8 cellular contexts compared by ENCODE assay signal in the genomic region with DNA sequence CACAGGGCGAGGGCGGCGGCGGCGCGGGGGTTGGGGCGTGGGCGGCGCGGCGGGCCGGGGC. TPM values are rescaled to one million over a fixed set of nuclear protein-coding genes. Genes with fewer than 3 reads are reported as not detected.
DNase-seq lines count a peak whose midpoint lies in the region; ATAC-seq and TF ChIP-seq lines count a peak whose summit lies in the region.

RTN4R (minus strand) TSS at position 30 of the 61 bp plus-strand sequence. CDS start 226 bp downstream, outside the sequence.

- H3K4me3 ChIP-seq in heart right ventricle (peak within 1 kb of the TSS; percentile 38 to 71 (median 50)), mammary epithelial cell (replicated peaks in 1 of 3; ENCODE audit: insufficient read depth in 1 of 3, low read depth in 2 of 3, low read length in 3 of 3) (peak within 1 kb of the TSS; percentile 59 to 60 (median 60)), mucosa of rectum (ENCODE audit: low read length in 2 of 2) (peak within 1 kb of the TSS; percentile 44 to 55), vagina (peak within 1 kb of the TSS; percentile 48 to 68)

- H3K27me3 ChIP-seq in heart right ventricle (peaks cover 0 to 10% (median 0%) of the 10 kb centered on the region in 7 donors), mammary epithelial cell (ENCODE audit: insufficient read depth, low read length) (no peaks in the 10 kb centered on the region), mucosa of rectum (ENCODE audit: control insufficient read depth in 2 of 2, insufficient read depth in 2 of 2, low read length in 2 of 2) (no peaks in the 10 kb centered on the region), vagina (no peaks in the 10 kb centered on the region)

- dilution Hi-C loops in mammary epithelial cell (cut with HindIII; ENCODE audit: low sequenced_read_pairs): no loop called here

- no peak for TF ChIP-seq CTCF in heart right ventricle (IDR thresholded peaks at IDR 0.05)
- TF ChIP-seq CTCF in mammary epithelial cell (conservative IDR thresholded peaks at IDR 0.05 in 1 of 2, IDR thresholded peaks at IDR 0.05 in 1 of 2; ENCODE audit: extremely low read depth in 1 of 2, insufficient read depth in 1 of 2, low read depth in 1 of 2, low read length in 2 of 2): no peak
- TF ChIP-seq CTCF in vagina (IDR thresholded peaks at IDR 0.05): no peak

- intact Hi-C loops in heart right ventricle (cut with DNase I) (loop anchor here in 9 of 10 donors (1.0 to 5.0 kb wide), 3 partner anchors 109 to 111 kb away; no protein-coding TSS in a partner anchor), Right ventricle myocardium superior (cut with DNase I) (loop anchor here (5.0 kb wide), 1 partner anchor 111 kb away; no protein-coding TSS in a partner anchor), mammary epithelial cell (cut with micrococcal nuclease) (loop anchor here (1.0 kb wide), 1 partner anchor 111 kb away; no protein-coding TSS in a partner anchor), vagina (cut with DNase I) (no loop called here), posterior cingulate gyrus (cut with DNase I) (loop anchor here (2.0 kb wide), 1 partner anchor 111 kb away; no protein-coding TSS in a partner anchor)

- BruUV-seq in mammary epithelial cell (replicated peaks; lab: Mats Ljungman, UMichigan): no TSS peak

- DNase-seq in heart right ventricle (no peak), Right ventricle myocardium superior (no peak), mammary epithelial cell (no peak), vagina (ENCODE audit: extremely low spot score in 2 of 2) (no peak), posterior cingulate gyrus (no peak), iPS-NIHi11 (ENCODE audit: low spot score) (no peak)

- H3K27ac ChIP-seq in heart right ventricle (peak within 1 kb of the TSS in 6 of 10 donors; percentile 23 to 60 (median 32)), mammary epithelial cell (ENCODE audit: insufficient read depth, low read depth, low read length) (no peak within 1 kb of the TSS), mucosa of rectum (ENCODE audit: low read depth in 2 of 2, low read length in 2 of 2) (no peak within 1 kb of the TSS), vagina (no peak within 1 kb of the TSS)

- H4K20me1 ChIP-seq in mammary epithelial cell (ENCODE audit: insufficient read depth, low read length): no peaks in the 10 kb centered on the region

- peak within 1 kb of the TSS; percentile 89 for H3K4me2 ChIP-seq in mammary epithelial cell (ENCODE audit: insufficient read depth, low read depth, low read length)

- H3K9me3 ChIP-seq in heart right ventricle (no peaks in the 10 kb centered on the region), mammary epithelial cell (replicated peaks; ENCODE audit: insufficient read depth, low read length) (no peaks in the 10 kb centered on the region), mucosa of rectum (ENCODE audit: control insufficient read depth in 2 of 2, low read length in 2 of 2) (no peaks in the 10 kb centered on the region), vagina (no peaks in the 10 kb centered on the region)

- WGBS in heart right ventricle, 2 donors: 0 to 1% methylated on average over 1 to 10 of the region's 12 CpGs
- WGBS in mammary epithelial cell (ENCODE audit: low coverage, missing lambda C conversion rate): 0% methylated on average over 2 of the region's 12 CpGs

- TF ChIP-seq POLR2A in vagina (IDR thresholded peaks at IDR 0.05): no peak

- H3K36me3 ChIP-seq in heart right ventricle: no peaks in the 10 kb centered on the region
- H3K36me3 ChIP-seq in mammary epithelial cell (ENCODE audit: insufficient read depth, low read length): no peaks in the 10 kb centered on the region
- H3K36me3 ChIP-seq in mucosa of rectum (ENCODE audit: control insufficient read depth in 2 of 2, insufficient read depth in 2 of 2, low read length in 2 of 2): no peaks in the 10 kb centered on the region
- no peaks in the 10 kb centered on the region for H3K36me3 ChIP-seq in vagina

- H3K4me1 ChIP-seq in heart right ventricle: peaks cover 6 to 17% (median 9%) of the 10 kb centered on the region in 9 donors
- H3K4me1 ChIP-seq in mammary epithelial cell (ENCODE audit: insufficient read depth, low read length): peaks cover 6% of the 10 kb centered on the region
- H3K4me1 ChIP-seq in mucosa of rectum (ENCODE audit: control insufficient read depth in 2 of 2, insufficient read depth in 2 of 2, low read length in 2 of 2): peaks cover 3 to 5% of the 10 kb centered on the region in 2 donors
- H3K4me1 ChIP-seq in vagina: peaks cover 11% of the 10 kb centered on the region

- H3K79me2 ChIP-seq in mammary epithelial cell (ENCODE audit: insufficient read depth, low read length): peaks cover 21% of the 10 kb centered on the region

- no peak within 1 kb of the TSS for H3K9ac ChIP-seq in mammary epithelial cell (ENCODE audit: insufficient read depth, low read length)
- peak within 1 kb of the TSS; percentile 41 to 64 for H3K9ac ChIP-seq in mucosa of rectum (ENCODE audit: low read depth in 1 of 2, low read length in 2 of 2)

- CTCF ChIA-PET in mammary epithelial cell (lab: Charles Lee; ENCODE audit: low non-redundant PET): no interaction called here

- in situ Hi-C loops in mammary epithelial cell (cut with MboI; ENCODE audit: low sequenced_read_pairs in 2 of 2): no loop called here

- ATAC-seq in heart right ventricle (no peak), Right ventricle myocardium superior (ENCODE audit: poor library complexity) (no peak), HG03439 (IDR thresholded peaks at IDR 0.05; ENCODE audit: unreplicated experiment) (no peak)

- peak within 1 kb of the TSS; percentile 87 for H2AFZ ChIP-seq in mammary epithelial cell (ENCODE audit: low read depth, low read length)

RNA-seq across cellular contexts. Expression of gene RTN4R, which starts in this region (rescaled TPM):
- 1 to 10 TPM in 5 of 10 donors, under 1 TPM in 5; 0.56 to 2.5 (median 0.93) TPM for total RNA-seq in heart right ventricle
- 1 to 10 TPM in 1 of 2 donors, under 1 TPM in 1; 0.59 to 1.5 TPM for polyA plus RNA-seq in heart right ventricle
- total RNA-seq in Right ventricle myocardium superior: 0.75 TPM
- total RNA-seq in mammary epithelial cell: 10 to 100 TPM in 1 of 2 donors, 1 to 10 TPM in 1; 3.8 to 10.5 TPM
- 10.5 TPM for polyA plus RNA-seq in mammary epithelial cell
- 2.4 TPM for polyA minus RNA-seq in mammary epithelial cell
- total RNA-seq in vagina: 4.2 TPM

Comparison
In these comparisons a context has a peak if more than half of its experiments do, and no peak if none do; other contexts are left out.
1. H3K27ac ChIP-seq: peak in heart right ventricle (6 of 10); none in mammary epithelial cell (single experiment), mucosa of rectum (0 of 2) and vagina (single experiment).
2. Peak in every context shown above with its lines, with median percentiles within 50 percentile points of each other: H3K4me3 ChIP-seq.